25 cellular contexts compared by ENCODE assay signal in genomic region chr15:66722757-66723540, GRCh38. TPM values are rescaled to one million over a fixed set of nuclear protein-coding genes. Genes with fewer than 3 reads are reported as not detected.
A peak's percentile ranks its signal among the peaks of the same experiment; 100 is the strongest.
DNase-seq lines count a peak whose midpoint lies in the region; ATAC-seq, FAIRE-seq and TF ChIP-seq lines count a peak whose summit lies in the region.
"Had no signal": no experiment of that assay in that cellular context is flagged by ENCODE, and none has a peak within 500 bp of the region (broad histone marks: within the 10 kb centered on the region; RNA-seq: fewer than 3 reads in every experiment).

No MANE protein-coding gene starts in this region.

- H3K4me1 ChIP-seq in A549, result peaks cover 79% of the 10 kb centered on the region
- no peaks in the 10 kb centered on the region for H3K4me1 ChIP-seq in HEK293 (ENCODE audit: control insufficient read depth, insufficient read depth, low read length)
- H3K4me1 ChIP-seq: BLaER1 treated with 17β-estradiol and CSF1 and Interleukin-3, amounts not matched to agents 10 nM and 100 nM; prostate gland had no signal

- no peaks in the 10 kb centered on the region for H3K9me3 Mint-ChIP-seq in osteocyte (ENCODE audit: unreplicated experiment)
- H3K9me3 Mint-ChIP-seq: activated naive CD8-positive, alpha-beta T cell treated with anti-CD3 and anti-CD28 coated beads, Interleukin-2, amount 50 U/mL, for 24 hours; effector memory CD8-positive, alpha-beta T cell; neural progenitor cell had no signal

- FAIRE-seq in A549 (lab: Jason Lieb, UNC), result no peak
- FAIRE-seq: GM12892, H54, urothelium cell line had no signal

- H3K27ac ChIP-seq in A549 (peak overlapping the region; percentile 34 to 59; a peak in 5 of 6 replicates), HEK293 (ENCODE audit: extremely low read depth, low read depth, low read length) (no peak overlapping the region), coronary artery (peak overlapping the region; percentile 82 to 89)
- H3K27ac ChIP-seq: BLaER1 treated with 17β-estradiol and CSF1 and Interleukin-3, amounts not matched to agents 10 nM and 100 nM; neural progenitor cell; prostate gland; RWPE1 had no signal

- POLR2A ChIA-PET in A549 (lab: Yijun Ruan, JAX), result interaction anchor here (0.7 to 1.5 kb wide), 7 partner anchors 8 to 29 kb away, joined by 3 to 4 read pairs (median 3); no protein-coding TSS in a partner anchor
- POLR2A ChIA-PET in HEK293 (lab: Yijun Ruan, JAX), result interaction anchor here (1.2 to 1.6 kb wide), 3 partner anchors 20 to 120 kb away, joined by 3 to 4 read pairs (median 3); no protein-coding TSS in a partner anchor

- peaks cover 13% of the 10 kb centered on the region for H3K36me3 Mint-ChIP-seq in osteocyte (ENCODE audit: unreplicated experiment)

- TF ChIP-seq RAD21 in A549 (conservative IDR thresholded peaks at IDR 0.05 in 1 of 2, IDR thresholded peaks at IDR 0.05 in 1 of 2), result no peak

- peak overlapping the region; percentile 85 for H3K27ac Mint-ChIP-seq in osteocyte (ENCODE audit: unreplicated experiment)
- H3K27ac Mint-ChIP-seq: activated naive CD8-positive, alpha-beta T cell treated with anti-CD3 and anti-CD28 coated beads, Interleukin-2, amount 50 U/mL, for 24 hours; effector memory CD8-positive, alpha-beta T cell; neural progenitor cell had no signal

- no peak overlapping the region for H3K4me3 Mint-ChIP-seq in osteocyte (ENCODE audit: unreplicated experiment)
- H3K4me3 Mint-ChIP-seq: activated naive CD8-positive, alpha-beta T cell treated with anti-CD3 and anti-CD28 coated beads, Interleukin-2, amount 50 U/mL, for 24 hours; effector memory CD8-positive, alpha-beta T cell; neural progenitor cell had no signal

- no peak for TF ChIP-seq CTCF in A549 (IDR thresholded peaks at IDR 0.05)
- no peak for TF ChIP-seq CTCF in HEK293 (tag by site-specific recombination; IDR thresholded peaks at IDR 0.05)
- TF ChIP-seq CTCF in coronary artery (IDR thresholded peaks at IDR 0.05), result no peak
- no peak for TF ChIP-seq CTCF in osteocyte (IDR thresholded peaks at IDR 0.05)

- DNase-seq in A549 (ENCODE audit: low read depth in 1 of 2, low spot score in 1 of 2), result no peak
- DNase-seq in coronary artery (ENCODE audit: low spot score), result no peak
- DNase-seq in osteocyte (ENCODE audit: extremely low spot score, unreplicated experiment), result no peak
- no peak for DNase-seq in NOMO-1 treated with DMSO at 0.1 percent for 48 hours (lab: John Stamatoyannopoulos, UW; ENCODE audit: unreplicated experiment)
- DNase-seq in NCI-H2081 (lab: John Stamatoyannopoulos, UW), result no peak
- no peak for DNase-seq in activated naive CD4-positive, alpha-beta T cell (lab: John Stamatoyannopoulos, UW)
- DNase-seq: activated gamma-delta T cell; activated naive CD8-positive, alpha-beta T cell treated with anti-CD3 and anti-CD28 coated beads, Interleukin-2, amount 50 U/mL, for 24 hours; activated T-cell treated with anti-CD3 and anti-CD28 coated beads, Interleukin-2, amount 50 U/mL, for 1 hour; effector memory CD8-positive, alpha-beta T cell; foreskin melanocyte; hypothalamus; MM.1S; NCI-H1417 treated with DMSO at 0.1 percent for 48 hours; NCI-H524 had no signal

- no peak for TF ChIP-seq EP300 in A549 (IDR thresholded peaks at IDR 0.05)

- H3K27me3 Mint-ChIP-seq in osteocyte (ENCODE audit: unreplicated experiment), result no peaks in the 10 kb centered on the region

- no peak for TF ChIP-seq POLR2A in A549 (IDR thresholded peaks at IDR 0.05; ENCODE audit: low read length)

- CTCF ChIA-PET in A549 (lab: Yijun Ruan, JAX), result interaction anchor here (1.1 to 11.3 kb wide), 9 partner anchors 12 to 131 kb away, joined by 3 to 182 read pairs (median 5); partner anchors contain the start of gene SMAD6
- CTCF ChIA-PET in HEK293 (lab: Yijun Ruan, JAX), result interaction anchor here (0.7 to 2.7 kb wide), 12 partner anchors 11 to 160 kb away, joined by 3 to 10 read pairs (median 4); no protein-coding TSS in a partner anchor

- H3K9me3 ChIP-seq in A549 (no peaks in the 10 kb centered on the region), HEK293 (ENCODE audit: control insufficient read depth, insufficient read depth, low read depth, low read length) (no peaks in the 10 kb centered on the region)
- H3K9me3 ChIP-seq: BLaER1 treated with 17β-estradiol and CSF1 and Interleukin-3, amounts not matched to agents 10 nM and 100 nM; prostate gland had no signal

- H3K36me3 ChIP-seq in HEK293 (ENCODE audit: control insufficient read depth in 2 of 2, insufficient read depth in 1 of 2, low read length in 2 of 2), result peaks cover 2 to 95% of the 10 kb centered on the region in 2 experiments; a peak in 2 of 3 replicates
- H3K36me3 ChIP-seq: neural progenitor cell, prostate gland had no signal

- WGBS in A549 (ENCODE audit: missing lambda C conversion rate), result 74% methylated on average over 5 of the region's 5 CpGs

- peak overlapping the region; percentile 30; the same call in 2 of the 3 replicates for H3K4me2 ChIP-seq in A549
- H3K4me2 ChIP-seq: BLaER1 treated with 17β-estradiol and CSF1 and Interleukin-3, amounts not matched to agents 10 nM and 100 nM; neural progenitor cell had no signal

- H3K4me3 ChIP-seq in A549 (no peak overlapping the region), HEK293 (ENCODE audit: low read depth, low read length) (no peak overlapping the region), coronary artery (peak overlapping the region; percentile 13)
- H3K4me3 ChIP-seq: BLaER1 treated with 17β-estradiol and CSF1 and Interleukin-3, amounts not matched to agents 10 nM and 100 nM; neural progenitor cell; prostate gland had no signal

- peaks cover 82% of the 10 kb centered on the region for H3K4me1 Mint-ChIP-seq in osteocyte (ENCODE audit: unreplicated experiment)
- H3K4me1 Mint-ChIP-seq: activated naive CD8-positive, alpha-beta T cell treated with anti-CD3 and anti-CD28 coated beads, Interleukin-2, amount 50 U/mL, for 24 hours had no signal

- no peak for ATAC-seq in A549
- no peak for ATAC-seq in HG02610 (IDR thresholded peaks at IDR 0.05; ENCODE audit: unreplicated experiment)
- ATAC-seq: activated naive CD8-positive, alpha-beta T cell treated with anti-CD3 and anti-CD28 coated beads, Interleukin-2, amount 50 U/mL, for 24 hours; effector memory CD8-positive, alpha-beta T cell; esophagus mucosa had no signal

TF ChIP-seq in A549, 52 proteins besides CTCF, POLR2A, EP300 and RAD21:
- TF ChIP-seq KDM5A (IDR thresholded peaks at IDR 0.05) (no peak), FOXS1 (CRISPR knock-in tag; IDR thresholded peaks at IDR 0.05) (no peak), POLR2AphosphoS2 (conservative IDR thresholded peaks at IDR 0.05; ENCODE audit: low read length) (no peak), KDM1A (IDR thresholded peaks at IDR 0.05; ENCODE audit: low read depth) (0 out of 2 replicates have a peak, but pooled peaks have one; percentile 50), EHMT2 (IDR thresholded peaks at IDR 0.05; ENCODE audit: low read depth) (no peak), CBX2 (IDR thresholded peaks at IDR 0.05; ENCODE audit: borderline replicate concordance, low read depth) (no peak)
TF ChIP-seq in A549: peak in this region for 1.

TF ChIP-seq in HEK293, 187 proteins besides CTCF, POLR2A, EP300 and RAD21 (continues in another document):
- no peak for TF ChIP-seq ZNF692 (tag by site-specific recombination; IDR thresholded peaks at IDR 0.05)
- TF ChIP-seq ZNF624 (tag by site-specific recombination; IDR thresholded peaks at IDR 0.05), result no peak
- TF ChIP-seq KLF10 (tag by site-specific recombination; IDR thresholded peaks at IDR 0.05), result no peak
- no peak for TF ChIP-seq KLF16 (tag by site-specific recombination; IDR thresholded peaks at IDR 0.05)
- TF ChIP-seq ZNF274 (IDR thresholded peaks at IDR 0.05; ENCODE audit: low read length), result no peak
- no peak for TF ChIP-seq ZNF274 (tag by site-specific recombination; IDR thresholded peaks at IDR 0.05; ENCODE audit: borderline replicate concordance)
- no peak for TF ChIP-seq GLI2 (tag by site-specific recombination; IDR thresholded peaks at IDR 0.05; ENCODE audit: borderline replicate concordance, low read depth)
- TF ChIP-seq BCL6B (tag by site-specific recombination; IDR thresholded peaks at IDR 0.05), result no peak
- TF ChIP-seq ZNF121 (tag by site-specific recombination; IDR thresholded peaks at IDR 0.05), result peak; percentile 37; the same call in 1 of the 2 replicates

RNA-seq across cellular contexts. Expression of gene SMAD6, which starts 20.9 kb away (rescaled TPM):
- polyA plus RNA-seq in A549 (2011; rRNA removed) (9.6 and 14.0 TPM in 2 replicates), A549 (2017; fragmentation: RNase III; extraction: RNeasy Plus Mini Kit Qiagen cat#74134 plus additional on column Dnase treatment) (40.5 to 46.7 TPM (median 46.6 TPM) in 3 replicates)
- polyA plus RNA-seq in A549 (2012; cell fraction: cytosol; rRNA removed), result 41.3 and 55.8 TPM in 2 replicates
- 173 and 184 TPM in 2 replicates for polyA plus RNA-seq in A549 (2012; cell fraction: nucleus; rRNA removed)
- 29.1 and 38.4 TPM in 2 replicates for polyA minus RNA-seq in A549 (2011; rRNA and poly(A)+ RNA removed)
- 14.6 and 17.5 TPM in 2 replicates for total RNA-seq in osteocyte
